ENCODE assay signal across 9 cellular contexts in genomic region chrX:154140742-154141141, GRCh38. TPM values are rescaled to one million over a fixed set of nuclear protein-coding genes. Genes with fewer than 3 reads are reported as not detected.
"Had no signal": no experiment of that assay in that cellular context is flagged by ENCODE, and none has a peak within 500 bp of the region (broad histone marks: within the 10 kb centered on the region; RNA-seq: fewer than 3 reads in every experiment).

No MANE protein-coding gene starts in this region.

- H3K4me3 ChIP-seq: GM23338 had no signal

- H3K27ac ChIP-seq: HL-60 had no signal

- DNase-seq: H9, HCEC 1CT, HFFc6 had no signal

- ATAC-seq: GM23338, HepG2 had no signal

- H3K36me3 Mint-ChIP-seq: IgD-negative memory B cell had no signal

- H2AFZ ChIP-seq: GM23338 had no signal

- H3K4me2 ChIP-seq: GM23338 had no signal

- H3K4me3 Mint-ChIP-seq: GM23338, H9, HFFc6, IgD-negative memory B cell had no signal

- H3K9me3 Mint-ChIP-seq: GM23338, HFFc6 had no signal

- H3K27ac Mint-ChIP-seq: GM23338, H9, HFFc6 had no signal

RNA-seq across cellular contexts. Expression of gene OPN1LW, which starts 3.3 kb away (rescaled TPM):
- total RNA-seq: GM23338, H1, H9, HepG2, HFFc6, HT1080 had no signal

RNA-seq across cellular contexts. Expression of gene OPN1MW, which starts 41.7 kb away (rescaled TPM):
- total RNA-seq: GM23338, H1, H9, HepG2, HFFc6, HT1080 had no signal
